14 cellular contexts compared by ENCODE assay signal in the genomic region with DNA sequence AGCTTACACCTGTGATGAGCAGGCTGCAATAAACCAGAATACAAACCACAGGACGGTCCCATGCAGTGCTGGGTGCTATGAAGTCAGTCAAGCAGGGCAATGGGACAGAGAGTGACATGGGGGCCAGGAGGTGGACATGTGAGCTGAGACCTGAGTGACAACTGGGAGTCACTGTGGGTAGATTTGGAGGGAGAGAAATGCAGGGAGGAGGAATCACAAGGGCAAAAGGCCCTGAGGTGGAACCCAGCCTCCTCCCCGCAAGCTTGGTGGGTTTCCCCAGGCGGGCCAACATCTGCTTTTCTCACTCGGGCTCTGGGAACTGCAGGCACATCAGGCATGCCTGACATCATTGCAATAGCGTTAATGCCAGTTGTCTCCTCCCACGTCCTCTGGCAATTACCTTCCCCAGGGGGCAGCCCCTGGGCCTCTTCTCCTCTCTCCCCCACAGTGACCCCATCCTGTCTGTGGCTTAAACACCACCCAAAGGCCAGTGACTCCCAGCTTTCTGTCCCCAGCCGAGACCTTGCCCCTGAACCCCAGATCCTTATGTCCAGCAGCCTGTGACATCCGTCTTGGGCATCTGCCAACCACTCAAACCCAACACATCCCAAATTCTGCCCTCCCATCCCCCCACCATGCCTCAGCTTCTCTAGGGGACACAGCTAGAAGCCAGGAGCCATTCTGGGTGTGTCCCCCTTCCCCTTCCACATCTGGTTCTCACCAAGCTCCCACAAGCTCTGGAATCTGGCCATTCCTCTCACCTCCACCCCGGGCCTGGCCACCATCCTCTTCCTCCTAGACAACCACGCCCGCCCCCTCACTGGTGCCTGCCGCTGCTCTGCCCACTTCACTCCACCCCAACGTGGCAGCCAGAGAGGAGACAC. TPM values are rescaled to one million over a fixed set of nuclear protein-coding genes. Genes with fewer than 3 reads are reported as not detected.
DNase-seq lines count a peak whose midpoint lies in the region; ATAC-seq and TF ChIP-seq lines count a peak whose summit lies in the region.
"Had no signal": no experiment of that assay in that cellular context is flagged by ENCODE, and none has a peak within 500 bp of the region (broad histone marks: within the 10 kb centered on the region; RNA-seq: fewer than 3 reads in every experiment).

No MANE protein-coding gene starts in this region.

- no TSS peak for BruUV-seq in Panc1 (replicated peaks; lab: Mats Ljungman, UMichigan)

- H3K9me3 ChIP-seq in Panc1 (ENCODE audit: control insufficient read depth, insufficient read depth, low read depth, low read length) = no peaks in the 10 kb centered on the region
- H3K9me3 ChIP-seq: gastrocnemius medialis had no signal

- intact Hi-C loops in Panc1 (cut with micrococcal nuclease; ENCODE audit: unreplicated experiment) = no loop called here

- no peak overlapping the region for H3K27ac ChIP-seq in Panc1 (ENCODE audit: low read length)
- H3K27ac ChIP-seq: gastrocnemius medialis, SK-N-MC had no signal

- H3K27ac Mint-ChIP-seq in activated naive CD4-positive, alpha-beta T cell treated with anti-CD3 and anti-CD28 coated beads, Interleukin-2, amount 10 ng/mL, durations not matched to agents 7 days and 5 days = peak overlapping the region; percentile 13
- peak overlapping the region in 1 of 2 donors; percentile 22 for H3K27ac Mint-ChIP-seq in stimulated activated naive CD8-positive, alpha-beta T cell treated with anti-CD3 and anti-CD28 coated beads, Interleukin-15, amount 100 ng/mL, for 72 hours

- H3K4me1 ChIP-seq in Panc1 (ENCODE audit: control insufficient read depth, insufficient read depth, low read length) = peaks cover 9% of the 10 kb centered on the region
- H3K4me1 ChIP-seq: gastrocnemius medialis had no signal

- no peaks in the 10 kb centered on the region for H3K9me3 Mint-ChIP-seq in activated naive CD4-positive, alpha-beta T cell treated with anti-CD3 and anti-CD28 coated beads, Interleukin-2, amount 10 ng/mL, durations not matched to agents 7 days and 5 days
- H3K9me3 Mint-ChIP-seq in stimulated activated naive CD8-positive, alpha-beta T cell treated with anti-CD3 and anti-CD28 coated beads, Interleukin-15, amount 100 ng/mL, for 72 hours = no peaks in the 10 kb centered on the region

- no peaks in the 10 kb centered on the region for H3K36me3 Mint-ChIP-seq in activated naive CD4-positive, alpha-beta T cell treated with anti-CD3 and anti-CD28 coated beads, Interleukin-2, amount 10 ng/mL, durations not matched to agents 7 days and 5 days

- H3K4me1 Mint-ChIP-seq in activated naive CD4-positive, alpha-beta T cell treated with anti-CD3 and anti-CD28 coated beads, Interleukin-2, amount 10 ng/mL, durations not matched to agents 7 days and 5 days = no peaks in the 10 kb centered on the region
- peaks cover 19% of the 10 kb centered on the region for H3K4me1 Mint-ChIP-seq in stimulated activated naive CD8-positive, alpha-beta T cell treated with anti-CD3 and anti-CD28 coated beads, Interleukin-15, amount 100 ng/mL, for 72 hours

- POLR2A ChIA-PET in Panc1 (lab: Charles Lee) = interaction anchor here (0.6 to 1.1 kb wide), 3 partner anchors 14 to 1975 kb away, joined by 3 to 6 read pairs (median 5); no protein-coding TSS in a partner anchor

- H3K27me3 ChIP-seq in Panc1 (ENCODE audit: control insufficient read depth, insufficient read depth, low read length) = peaks cover 3% of the 10 kb centered on the region; the same call in 1 of the 2 replicates

- H3K4me3 ChIP-seq in Panc1 (ENCODE audit: low read depth in 2 of 2, low read length in 2 of 2) = no peak overlapping the region
- H3K4me3 ChIP-seq: gastrocnemius medialis, SK-N-MC had no signal

- no peak for TF ChIP-seq CTCF in Panc1 (IDR thresholded peaks at IDR 0.05)

- peaks cover 41% of the 10 kb centered on the region for H3K27me3 Mint-ChIP-seq in activated naive CD4-positive, alpha-beta T cell treated with anti-CD3 and anti-CD28 coated beads, Interleukin-2, amount 10 ng/mL, durations not matched to agents 7 days and 5 days
- peaks cover 69% of the 10 kb centered on the region for H3K27me3 Mint-ChIP-seq in stimulated activated naive CD8-positive, alpha-beta T cell treated with anti-CD3 and anti-CD28 coated beads, Interleukin-15, amount 100 ng/mL, for 72 hours

- in situ Hi-C loops in Panc1 (cut with HindIII; ENCODE audit: low pct_unique_long_range_greater_than_20kb, low sequenced_read_pairs) = no loop called here

- DNase-seq in activated naive CD4-positive, alpha-beta T cell treated with anti-CD3 and anti-CD28 coated beads, Interleukin-2, amount 10 ng/mL, durations not matched to agents 7 days and 5 days = no peak
- no peak for DNase-seq in activated naive CD4-positive, alpha-beta T cell treated with anti-CD3 and anti-CD28 coated beads, Interleukin-2, amount 50 U/mL, for 16 hours
- DNase-seq in Panc1 (ENCODE audit: low read depth, low spot score) = no peak
- DNase-seq in stimulated activated naive CD8-positive, alpha-beta T cell treated with anti-CD3 and anti-CD28 coated beads, Interleukin-15, amount 100 ng/mL, for 72 hours = peak; percentile 20 to 51
- no peak for DNase-seq in SHP77 (lab: John Stamatoyannopoulos, UW)
- DNase-seq in NCI-H2029 (lab: John Stamatoyannopoulos, UW) = no peak
- DNase-seq in NK-92 (lab: John Stamatoyannopoulos, UW; ENCODE audit: unreplicated experiment) = no peak
- DNase-seq: activated T-cell treated with anti-CD3 and anti-CD28 coated beads for 4 hours, gastrocnemius medialis, NCI-H1436 treated with DMSO at 0.1 percent for 48 hours had no signal

- no peak overlapping the region for H3K4me3 Mint-ChIP-seq in activated naive CD4-positive, alpha-beta T cell treated with anti-CD3 and anti-CD28 coated beads, Interleukin-2, amount 10 ng/mL, durations not matched to agents 7 days and 5 days
- peak overlapping the region; percentile 13 to 21 for H3K4me3 Mint-ChIP-seq in stimulated activated naive CD8-positive, alpha-beta T cell treated with anti-CD3 and anti-CD28 coated beads, Interleukin-15, amount 100 ng/mL, for 72 hours

- no peaks in the 10 kb centered on the region for H3K36me3 ChIP-seq in Panc1 (ENCODE audit: control insufficient read depth, insufficient read depth, low read length)
- H3K36me3 ChIP-seq: gastrocnemius medialis had no signal

- CTCF ChIA-PET in activated naive CD4-positive, alpha-beta T cell treated with anti-CD3 and anti-CD28 coated beads, Interleukin-2, amount 10 ng/mL, durations not matched to agents 7 days and 5 days (lab: Charles Lee) = interaction anchor here (0.8 kb wide), 1 partner anchor 71 kb away, joined by 3 read pairs; no protein-coding TSS in a partner anchor
- CTCF ChIA-PET in Panc1 (lab: Charles Lee) = interaction anchor here (1.3 kb wide), 1 partner anchor 72 kb away, joined by 3 read pairs; no protein-coding TSS in a partner anchor

- ATAC-seq in HG02759 (IDR thresholded peaks at IDR 0.05; ENCODE audit: unreplicated experiment) (peak; percentile 72), Panc1 (peak; percentile 43; the same call in 1 of the 2 replicates)
- peak; percentile 95 for ATAC-seq in stimulated activated naive CD8-positive, alpha-beta T cell treated with anti-CD3 and anti-CD28 coated beads, Interleukin-15, amount 100 ng/mL, for 72 hours
- ATAC-seq: gastrocnemius medialis had no signal

RNA-seq across cellular contexts. Expression of gene PDRG1, which starts 28.2 kb away (rescaled TPM):
- total RNA-seq in Panc1 (2021; ENCODE audit: unreplicated experiment) = 48.2 TPM
- 43.6 TPM for polyA plus RNA-seq in Panc1 (2012; ENCODE audit: insufficient read length)

RNA-seq across cellular contexts. Expression of gene XKR7, which starts 44.3 kb away (rescaled TPM):
- total RNA-seq in Panc1 (2021; ENCODE audit: unreplicated experiment) = 6.2 TPM
- polyA plus RNA-seq in Panc1 (2012; ENCODE audit: insufficient read length) = 2.8 TPM
- total RNA-seq: gastrocnemius medialis, lung microvascular endothelial cell, subcutaneous adipose tissue had no signal

RNA-seq across cellular contexts. Expression of gene TTLL9, which starts 53.2 kb away (rescaled TPM):
- total RNA-seq in Panc1 (2021; ENCODE audit: unreplicated experiment) = 2.1 TPM
- 3.1 TPM for polyA plus RNA-seq in Panc1 (2012; ENCODE audit: insufficient read length)
- total RNA-seq: gastrocnemius medialis had no signal

RNA-seq across cellular contexts. Expression of gene DUSP15, which starts 53.3 kb away (rescaled TPM):
- 23.6 TPM for total RNA-seq in Panc1 (2021; ENCODE audit: unreplicated experiment)
- 16.1 TPM for polyA plus RNA-seq in Panc1 (2012; ENCODE audit: insufficient read length)

Comparison
In these comparisons a context has a peak if more than half of its experiments do, and no peak if none do; other contexts are left out.
1. DNase-seq: peak in stimulated activated naive CD8-positive, alpha-beta T cell treated with anti-CD3 and anti-CD28 coated beads, Interleukin-15, amount 100 ng/mL, for 72 hours (2 of 2); none in activated naive CD4-positive, alpha-beta T cell treated with anti-CD3 and anti-CD28 coated beads, Interleukin-2, amount 10 ng/mL, durations not matched to agents 7 days and 5 days (single experiment), activated naive CD4-positive, alpha-beta T cell treated with anti-CD3 and anti-CD28 coated beads, Interleukin-2, amount 50 U/mL, for 16 hours (single experiment), Panc1 (single experiment), SHP77 (0 of 2), NCI-H2029 (single experiment) and NK-92 (single experiment).
2. ATAC-seq: peak in every context shown above with its lines; median percentile 95 in stimulated activated naive CD8-positive, alpha-beta T cell treated with anti-CD3 and anti-CD28 coated beads, Interleukin-15, amount 100 ng/mL, for 72 hours; 72 in HG02759; 43 in Panc1.